Comparison of ENCODE assay signal across 17 cellular contexts in the genomic region with DNA sequence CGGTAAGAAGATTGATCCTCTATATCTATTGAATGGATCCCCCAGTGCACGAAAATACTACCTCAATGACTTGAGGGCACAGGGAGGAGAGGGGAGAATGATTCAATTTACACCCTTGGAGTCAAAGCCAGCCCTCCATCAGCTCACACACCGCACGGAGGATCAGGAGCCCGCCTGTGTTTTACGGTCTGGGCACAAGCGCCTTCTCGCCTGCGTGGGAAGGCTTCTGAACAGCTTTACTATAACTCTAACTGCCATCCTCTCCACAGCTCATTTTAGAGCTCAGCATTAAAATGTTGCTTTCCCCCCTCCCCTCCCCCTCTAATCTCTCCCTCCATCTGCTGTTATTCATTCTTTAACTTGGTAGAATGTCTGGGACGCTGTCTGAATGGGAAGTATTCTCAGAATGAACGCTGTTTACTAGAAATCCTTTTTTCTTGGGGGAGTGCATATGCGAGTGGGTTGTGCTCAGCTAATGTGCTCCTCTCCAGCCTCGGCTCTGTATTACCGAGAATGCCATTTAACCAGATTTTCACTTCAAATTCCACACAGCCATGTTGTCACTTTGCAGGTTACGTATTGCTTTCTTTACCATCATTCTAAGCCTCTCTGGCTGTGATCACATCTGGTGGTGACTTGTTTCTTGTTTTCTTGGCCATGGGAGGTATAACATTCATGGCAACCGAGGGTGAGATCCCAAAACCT.
"Had no signal": no experiment of that assay in that cellular context is flagged by ENCODE, and none has a peak within 500 bp of the region (broad histone marks: within the 10 kb centered on the region; RNA-seq: fewer than 3 reads in every experiment).

No MANE protein-coding gene starts in this region.

- H3K36me3 ChIP-seq: ascending aorta, gastroesophageal sphincter, right atrium auricular region, suprapubic skin had no signal

- H3K27ac ChIP-seq: ascending aorta, gastroesophageal sphincter, right atrium auricular region, skin epidermis, suprapubic skin had no signal

- H3K4me1 Mint-ChIP-seq: activated naive CD4-positive, alpha-beta T cell treated with anti-CD3 and anti-CD28 coated beads, Interleukin-2, amount 10 ng/mL, durations not matched to agents 7 days and 5 days; naive thymus-derived CD4-positive, alpha-beta T cell had no signal

- DNase-seq: activated CD4-positive, alpha-beta T cell treated with anti-CD3 and anti-CD28 coated beads, Interleukin-2, amount 50 U/mL, for 1 hour; activated naive CD4-positive, alpha-beta T cell treated with anti-CD3 and anti-CD28 coated beads, Interleukin-2, amount 10 ng/mL, durations not matched to agents 7 days and 5 days; activated T-cell treated with anti-CD3 and anti-CD28 coated beads for 4 hours; dermis blood vessel endothelial cell; mucosa of descending colon; naive thymus-derived CD4-positive, alpha-beta T cell; stimulated activated CD4-positive, alpha-beta T cell treated with anti-CD3 and anti-CD28 coated beads, Interleukin-4, amount 100 ng/mL, for 4 hours; stimulated activated CD8-positive, alpha-beta memory T cell treated with anti-CD3 and anti-CD28 coated beads, Interleukin-4, amount 100 ng/mL, for 48 hours; stimulated activated naive CD4-positive, alpha-beta T cell treated with Interleukin-2 at 50 U/mL for 16 hours; T-helper 2 cell had no signal

- H3K4me1 ChIP-seq: ascending aorta, gastroesophageal sphincter, right atrium auricular region, suprapubic skin had no signal

- H3K4me3 Mint-ChIP-seq: activated naive CD4-positive, alpha-beta T cell treated with anti-CD3 and anti-CD28 coated beads, Interleukin-2, amount 10 ng/mL, durations not matched to agents 7 days and 5 days; naive thymus-derived CD4-positive, alpha-beta T cell; type B pancreatic cell had no signal

- H3K4me3 ChIP-seq: ascending aorta, gastroesophageal sphincter, mucosa of descending colon, right atrium auricular region, skin epidermis, suprapubic skin had no signal

- H3K36me3 Mint-ChIP-seq: activated naive CD4-positive, alpha-beta T cell treated with anti-CD3 and anti-CD28 coated beads, Interleukin-2, amount 10 ng/mL, durations not matched to agents 7 days and 5 days; naive thymus-derived CD4-positive, alpha-beta T cell had no signal

- H3K9me3 ChIP-seq: gastroesophageal sphincter, mucosa of descending colon, suprapubic skin had no signal

- H3K27me3 Mint-ChIP-seq: activated naive CD4-positive, alpha-beta T cell treated with anti-CD3 and anti-CD28 coated beads, Interleukin-2, amount 10 ng/mL, durations not matched to agents 7 days and 5 days had no signal

- H3K9me3 Mint-ChIP-seq: activated naive CD4-positive, alpha-beta T cell treated with anti-CD3 and anti-CD28 coated beads, Interleukin-2, amount 10 ng/mL, durations not matched to agents 7 days and 5 days; activated T-helper 2 cell treated with anti-CD3 and anti-CD28 coated beads, Interferon-gamma antibody, Interleukin-2, Interleukin-4, amounts not matched to agents 10 μg/mL and 5 μg/mL and 100 μg/mL, durations not matched to agents 14 hours and 24 hours and 36 hours had no signal

- H3K27me3 ChIP-seq: ascending aorta, gastroesophageal sphincter, right atrium auricular region, suprapubic skin had no signal

- H3K27ac Mint-ChIP-seq: activated naive CD4-positive, alpha-beta T cell treated with anti-CD3 and anti-CD28 coated beads, Interleukin-2, amount 10 ng/mL, durations not matched to agents 7 days and 5 days; activated T-helper 2 cell treated with anti-CD3 and anti-CD28 coated beads, Interferon-gamma antibody, Interleukin-2, Interleukin-4, amounts not matched to agents 10 μg/mL and 5 μg/mL and 100 μg/mL, durations not matched to agents 14 hours and 24 hours and 36 hours; naive thymus-derived CD4-positive, alpha-beta T cell; type B pancreatic cell had no signal
